1 cellular context compared by ENCODE assay signal in the genomic region with DNA sequence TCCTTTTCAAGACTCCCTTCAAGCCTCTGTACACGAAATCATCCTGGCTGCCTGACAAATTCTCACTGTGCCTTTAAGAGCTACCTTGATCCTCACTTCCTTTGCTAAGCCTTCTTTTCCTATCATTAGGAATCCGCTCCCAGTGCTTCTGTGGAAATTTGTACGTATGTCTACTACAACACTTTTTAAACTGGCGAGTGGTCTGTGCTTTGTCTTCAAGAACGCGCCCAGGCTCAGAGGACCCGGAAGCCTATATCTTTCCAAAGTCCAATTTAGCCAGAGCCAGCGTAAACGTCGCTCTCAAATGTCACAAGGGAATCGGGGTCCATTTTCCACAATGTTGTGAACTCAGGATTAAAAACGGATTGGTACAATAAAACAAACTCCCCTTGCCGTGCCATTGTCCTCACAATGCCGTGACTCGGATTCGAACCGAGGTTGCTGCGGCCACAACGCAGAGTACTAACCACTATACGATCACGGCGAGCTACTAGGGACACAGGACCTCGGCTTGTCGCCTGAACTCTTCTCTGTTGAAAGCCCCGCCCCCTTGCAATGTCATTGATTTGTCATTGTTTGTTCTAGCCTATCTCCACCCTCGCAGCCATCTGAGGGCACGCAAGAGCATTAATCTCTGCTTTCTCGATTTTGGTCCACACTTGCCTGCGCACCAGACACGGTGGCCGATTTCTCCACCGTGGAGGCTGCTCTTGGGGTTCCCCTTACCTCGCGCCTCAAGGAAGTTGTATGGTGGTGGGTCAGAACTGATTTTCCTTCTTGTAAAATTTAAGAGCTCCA.
TF ChIP-seq lines count a peak whose summit lies in the region.

No MANE protein-coding gene starts in this region.

TF ChIP-seq in GM12878, 131 proteins besides CTCF, POLR2A, EP300 and RAD21 (continued from another document):
- TF ChIP-seq, protein P1, sequence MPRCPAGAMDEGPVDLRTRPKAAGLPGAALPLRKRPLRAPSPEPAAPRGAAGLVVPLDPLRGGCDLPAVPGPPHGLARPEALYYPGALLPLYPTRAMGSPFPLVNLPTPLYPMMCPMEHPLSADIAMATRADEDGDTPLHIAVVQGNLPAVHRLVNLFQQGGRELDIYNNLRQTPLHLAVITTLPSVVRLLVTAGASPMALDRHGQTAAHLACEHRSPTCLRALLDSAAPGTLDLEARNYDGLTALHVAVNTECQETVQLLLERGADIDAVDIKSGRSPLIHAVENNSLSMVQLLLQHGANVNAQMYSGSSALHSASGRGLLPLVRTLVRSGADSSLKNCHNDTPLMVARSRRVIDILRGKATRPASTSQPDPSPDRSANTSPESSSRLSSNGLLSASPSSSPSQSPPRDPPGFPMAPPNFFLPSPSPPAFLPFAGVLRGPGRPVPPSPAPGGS (IDR thresholded peaks at IDR 0.05; ENCODE audit: borderline replicate concordance, insufficient read depth, low read depth, low read length, poor library complexity, severe bottlenecking): no peak
- 0 out of 2 replicates have a peak, but pooled peaks have one; percentile 26 for TF ChIP-seq RCOR1 (conservative IDR thresholded peaks at IDR 0.05; ENCODE audit: low read depth, low read length)
- no peak for TF ChIP-seq SIX5 (IDR thresholded peaks at IDR 0.05; ENCODE audit: low read depth, low read length, severe bottlenecking)
- TF ChIP-seq EGR1 (IDR thresholded peaks at IDR 0.05; ENCODE audit: borderline replicate concordance in 1 of 2, low read depth in 2 of 2, low read length in 2 of 2): no peak; a peak in 1 of 3 replicates
- no peak for TF ChIP-seq ZNF274 (IDR thresholded peaks at IDR 0.05; ENCODE audit: insufficient read depth, insufficient read length)
- TF ChIP-seq CBFB (IDR thresholded peaks at IDR 0.05; ENCODE audit: low read depth): peak; percentile 94
- TF ChIP-seq KLF5 (IDR thresholded peaks at IDR 0.05; ENCODE audit: partially characterized antibody): peak; percentile 86
- TF ChIP-seq JUND (IDR thresholded peaks at IDR 0.05; ENCODE audit: low read depth, low read length): no peak
- peak; percentile 74 for TF ChIP-seq POU2F2 (IDR thresholded peaks at IDR 0.05; ENCODE audit: borderline replicate concordance, low read depth, low read length)
- TF ChIP-seq POLR2AphosphoS2 (IDR thresholded peaks at IDR 0.05; ENCODE audit: low read depth, low read length): peak; percentile 95
- TF ChIP-seq, protein P2, sequence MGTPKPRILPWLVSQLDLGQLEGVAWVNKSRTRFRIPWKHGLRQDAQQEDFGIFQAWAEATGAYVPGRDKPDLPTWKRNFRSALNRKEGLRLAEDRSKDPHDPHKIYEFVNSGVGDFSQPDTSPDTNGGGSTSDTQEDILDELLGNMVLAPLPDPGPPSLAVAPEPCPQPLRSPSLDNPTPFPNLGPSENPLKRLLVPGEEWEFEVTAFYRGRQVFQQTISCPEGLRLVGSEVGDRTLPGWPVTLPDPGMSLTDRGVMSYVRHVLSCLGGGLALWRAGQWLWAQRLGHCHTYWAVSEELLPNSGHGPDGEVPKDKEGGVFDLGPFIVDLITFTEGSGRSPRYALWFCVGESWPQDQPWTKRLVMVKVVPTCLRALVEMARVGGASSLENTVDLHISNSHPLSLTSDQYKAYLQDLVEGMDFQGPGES (IDR thresholded peaks at IDR 0.05): no peak
- TF ChIP-seq MYC (IDR thresholded peaks at IDR 0.05; ENCODE audit: insufficient read depth, insufficient read length, insufficient replicate concordance, low read length, severe bottlenecking): no peak
- TF ChIP-seq TCF12 (IDR thresholded peaks at IDR 0.05; ENCODE audit: low read depth, low read length): peak; percentile 49; the same call in 1 of the 2 replicates
- peak; percentile 80 for TF ChIP-seq NFIC (IDR thresholded peaks at IDR 0.05; ENCODE audit: low read depth, low read length)
- peak; percentile 91; the same call in 1 of the 2 replicates for TF ChIP-seq ZNF207 (IDR thresholded peaks at IDR 0.05; ENCODE audit: borderline replicate concordance)
- TF ChIP-seq JUNB (IDR thresholded peaks at IDR 0.05): no peak
- TF ChIP-seq, protein P3, sequence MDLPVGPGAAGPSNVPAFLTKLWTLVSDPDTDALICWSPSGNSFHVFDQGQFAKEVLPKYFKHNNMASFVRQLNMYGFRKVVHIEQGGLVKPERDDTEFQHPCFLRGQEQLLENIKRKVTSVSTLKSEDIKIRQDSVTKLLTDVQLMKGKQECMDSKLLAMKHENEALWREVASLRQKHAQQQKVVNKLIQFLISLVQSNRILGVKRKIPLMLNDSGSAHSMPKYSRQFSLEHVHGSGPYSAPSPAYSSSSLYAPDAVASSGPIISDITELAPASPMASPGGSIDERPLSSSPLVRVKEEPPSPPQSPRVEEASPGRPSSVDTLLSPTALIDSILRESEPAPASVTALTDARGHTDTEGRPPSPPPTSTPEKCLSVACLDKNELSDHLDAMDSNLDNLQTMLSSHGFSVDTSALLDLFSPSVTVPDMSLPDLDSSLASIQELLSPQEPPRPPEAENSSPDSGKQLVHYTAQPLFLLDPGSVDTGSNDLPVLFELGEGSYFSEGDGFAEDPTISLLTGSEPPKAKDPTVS (IDR thresholded peaks at IDR 0.05; ENCODE audit: low read depth, low read length): no peak
- no peak for TF ChIP-seq NFXL1 (IDR thresholded peaks at IDR 0.05; ENCODE audit: borderline replicate concordance)
- TF ChIP-seq MTA3 (IDR thresholded peaks at IDR 0.05; ENCODE audit: borderline replicate concordance, low read length): 0 out of 2 replicates have a peak, but pooled peaks have one; percentile 44
- no peak for TF ChIP-seq ZNF622 (IDR thresholded peaks at IDR 0.05)
- 0 out of 2 replicates have a peak, but pooled peaks have one; percentile 33 for TF ChIP-seq RFX5 (IDR thresholded peaks at IDR 0.05; ENCODE audit: low read depth, low read length)
- TF ChIP-seq TBL1XR1 (IDR thresholded peaks at IDR 0.05; ENCODE audit: low read depth, low read length): peak; percentile 96
- TF ChIP-seq RELA (IDR thresholded peaks at IDR 0.05; ENCODE audit: borderline replicate concordance, partially characterized antibody): peak; percentile 62
- TF ChIP-seq, protein P4, sequence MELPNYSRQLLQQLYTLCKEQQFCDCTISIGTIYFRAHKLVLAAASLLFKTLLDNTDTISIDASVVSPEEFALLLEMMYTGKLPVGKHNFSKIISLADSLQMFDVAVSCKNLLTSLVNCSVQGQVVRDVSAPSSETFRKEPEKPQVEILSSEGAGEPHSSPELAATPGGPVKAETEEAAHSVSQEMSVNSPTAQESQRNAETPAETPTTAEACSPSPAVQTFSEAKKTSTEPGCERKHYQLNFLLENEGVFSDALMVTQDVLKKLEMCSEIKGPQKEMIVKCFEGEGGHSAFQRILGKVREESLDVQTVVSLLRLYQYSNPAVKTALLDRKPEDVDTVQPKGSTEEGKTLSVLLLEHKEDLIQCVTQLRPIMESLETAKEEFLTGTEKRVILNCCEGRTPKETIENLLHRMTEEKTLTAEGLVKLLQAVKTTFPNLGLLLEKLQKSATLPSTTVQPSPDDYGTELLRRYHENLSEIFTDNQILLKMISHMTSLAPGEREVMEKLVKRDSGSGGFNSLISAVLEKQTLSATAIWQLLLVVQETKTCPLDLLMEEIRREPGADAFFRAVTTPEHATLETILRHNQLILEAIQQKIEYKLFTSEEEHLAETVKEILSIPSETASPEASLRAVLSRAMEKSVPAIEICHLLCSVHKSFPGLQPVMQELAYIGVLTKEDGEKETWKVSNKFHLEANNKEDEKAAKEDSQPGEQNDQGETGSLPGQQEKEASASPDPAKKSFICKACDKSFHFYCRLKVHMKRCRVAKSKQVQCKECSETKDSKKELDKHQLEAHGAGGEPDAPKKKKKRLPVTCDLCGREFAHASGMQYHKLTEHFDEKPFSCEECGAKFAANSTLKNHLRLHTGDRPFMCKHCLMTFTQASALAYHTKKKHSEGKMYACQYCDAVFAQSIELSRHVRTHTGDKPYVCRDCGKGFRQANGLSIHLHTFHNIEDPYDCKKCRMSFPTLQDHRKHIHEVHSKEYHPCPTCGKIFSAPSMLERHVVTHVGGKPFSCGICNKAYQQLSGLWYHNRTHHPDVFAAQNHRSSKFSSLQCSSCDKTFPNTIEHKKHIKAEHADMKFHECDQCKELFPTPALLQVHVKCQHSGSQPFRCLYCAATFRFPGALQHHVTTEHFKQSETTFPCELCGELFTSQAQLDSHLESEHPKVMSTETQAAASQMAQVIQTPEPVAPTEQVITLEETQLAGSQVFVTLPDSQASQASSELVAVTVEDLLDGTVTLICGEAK (IDR thresholded peaks at IDR 0.05; ENCODE audit: borderline replicate concordance): peak; percentile 61; the same call in 1 of the 2 replicates
- TF ChIP-seq, protein P5, sequence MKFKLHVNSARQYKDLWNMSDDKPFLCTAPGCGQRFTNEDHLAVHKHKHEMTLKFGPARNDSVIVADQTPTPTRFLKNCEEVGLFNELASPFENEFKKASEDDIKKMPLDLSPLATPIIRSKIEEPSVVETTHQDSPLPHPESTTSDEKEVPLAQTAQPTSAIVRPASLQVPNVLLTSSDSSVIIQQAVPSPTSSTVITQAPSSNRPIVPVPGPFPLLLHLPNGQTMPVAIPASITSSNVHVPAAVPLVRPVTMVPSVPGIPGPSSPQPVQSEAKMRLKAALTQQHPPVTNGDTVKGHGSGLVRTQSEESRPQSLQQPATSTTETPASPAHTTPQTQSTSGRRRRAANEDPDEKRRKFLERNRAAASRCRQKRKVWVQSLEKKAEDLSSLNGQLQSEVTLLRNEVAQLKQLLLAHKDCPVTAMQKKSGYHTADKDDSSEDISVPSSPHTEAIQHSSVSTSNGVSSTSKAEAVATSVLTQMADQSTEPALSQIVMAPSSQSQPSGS (IDR thresholded peaks at IDR 0.05; ENCODE audit: low read length): peak; percentile 62; the same call in 1 of the 2 replicates
- 0 out of 2 replicates have a peak, but pooled peaks have one; percentile 47 for TF ChIP-seq STAT1 (conservative IDR thresholded peaks at IDR 0.05)
- peak; percentile 99 for TF ChIP-seq TARDBP (IDR thresholded peaks at IDR 0.05; ENCODE audit: borderline replicate concordance)
- TF ChIP-seq CHD2 (IDR thresholded peaks at IDR 0.05; ENCODE audit: borderline replicate concordance, low read depth, low read length): peak; percentile 3; the same call in 1 of the 2 replicates
- no peak for TF ChIP-seq ASH2L (IDR thresholded peaks at IDR 0.05; ENCODE audit: borderline replicate concordance, low read depth)
- no peak; the same call in none of the 2 replicates for TF ChIP-seq SREBF1 (IDR thresholded peaks at IDR 0.05; ENCODE audit: low read length)
- no peak for TF ChIP-seq ZNF384 (IDR thresholded peaks at IDR 0.05; ENCODE audit: borderline replicate concordance, low read depth, low read length)
